ENCODE assay signal across 14 cellular contexts in genomic region chr13:76812206-76812882, GRCh38.
DNase-seq lines count a peak whose midpoint lies in the region; TF ChIP-seq lines count a peak whose summit lies in the region.
"Had no signal": no experiment of that assay in that cellular context is flagged by ENCODE, and none has a peak within 500 bp of the region (broad histone marks: within the 10 kb centered on the region; RNA-seq: fewer than 3 reads in every experiment).

No MANE protein-coding gene starts in this region.

- H3K9me2 ChIP-seq in GM23248 (ENCODE audit: insufficient read depth) = no peaks in the 10 kb centered on the region

- H3K4me3 ChIP-seq in GM23248 (no peak overlapping the region), adipocyte (ENCODE audit: low read length) (peak overlapping the region; percentile 29), right atrium auricular region (no peak overlapping the region), subcutaneous abdominal adipose tissue (ENCODE audit: low read depth in 1 of 5, low read length in 5 of 5) (no peak overlapping the region), Caco-2 (ENCODE audit: low read depth, low read length) (no peak overlapping the region), mesendoderm (ENCODE audit: low read length) (no peak overlapping the region)

- H3K27ac Mint-ChIP-seq in Caco-2 (ENCODE audit: unreplicated experiment) = no peak overlapping the region
- H3K27ac Mint-ChIP-seq: activated CD4-positive, alpha-beta T cell treated with anti-CD3 and anti-CD28 coated beads, Interleukin-2, amount 10 ng/mL, durations not matched to agents 24 days and 14 days; activated T-helper 2 cell treated with anti-CD3 and anti-CD28 coated beads, Interferon-gamma antibody, Interleukin-2, Interleukin-4, amounts not matched to agents 10 μg/mL and 5 μg/mL and 100 μg/mL, durations not matched to agents 14 hours and 24 hours and 36 hours; stimulated activated naive B cell treated with anti-CD40 and anti-IgM and Interleukin-4, amounts not matched to agents 10 μg/mL and 1 μg/mL and 100 μg/mL, for 72 hours had no signal

- no peaks in the 10 kb centered on the region; the same call in 1 of the 2 replicates for H3K27me3 ChIP-seq in GM23248 (replicated peaks; ENCODE audit: insufficient read depth)
- no peaks in the 10 kb centered on the region for H3K27me3 ChIP-seq in adipocyte (replicated peaks; ENCODE audit: control insufficient read depth, insufficient read depth, low read length)
- no peaks in the 10 kb centered on the region for H3K27me3 ChIP-seq in right atrium auricular region
- H3K27me3 ChIP-seq in subcutaneous abdominal adipose tissue (ENCODE audit: control insufficient read depth in 5 of 5, insufficient read depth in 4 of 5, low read length in 5 of 5) = no peaks in the 10 kb centered on the region
- no peaks in the 10 kb centered on the region for H3K27me3 ChIP-seq in Caco-2 (replicated peaks; ENCODE audit: control insufficient read depth, insufficient read depth, low read length)
- H3K27me3 ChIP-seq in mesendoderm (ENCODE audit: insufficient read depth, low read length, poor library complexity) = no peaks in the 10 kb centered on the region

- no peak overlapping the region for H2AFZ ChIP-seq in GM23248

- no peak overlapping the region for H3K4me3 Mint-ChIP-seq in Caco-2 (ENCODE audit: unreplicated experiment)
- H3K4me3 Mint-ChIP-seq: activated CD4-positive, alpha-beta T cell treated with anti-CD3 and anti-CD28 coated beads, Interleukin-2, amount 10 ng/mL, durations not matched to agents 24 days and 14 days; stimulated activated naive B cell treated with anti-CD40 and anti-IgM and Interleukin-4, amounts not matched to agents 10 μg/mL and 1 μg/mL and 100 μg/mL, for 72 hours had no signal

- H3K79me2 ChIP-seq in GM23248 (ENCODE audit: insufficient read depth) (no peaks in the 10 kb centered on the region), mesendoderm (ENCODE audit: control insufficient read depth, insufficient read depth, low read length) (no peaks in the 10 kb centered on the region)

- intact Hi-C loops in Caco-2 (cut with micrococcal nuclease; ENCODE audit: unreplicated experiment) = no loop called here

- TF ChIP-seq CTCF in right atrium auricular region (IDR thresholded peaks at IDR 0.05) = no peak
- TF ChIP-seq CTCF in Caco-2 (IDR thresholded peaks at IDR 0.05; ENCODE audit: insufficient read depth in 1 of 2, low read depth in 1 of 2, low read length in 1 of 2, severe bottlenecking in 1 of 2, unreplicated experiment in 1 of 2) = no peak

- no peak overlapping the region for H2BK120ac ChIP-seq in mesendoderm (ENCODE audit: low read depth, low read length)

- H3K79me1 ChIP-seq in mesendoderm (ENCODE audit: low read length) = no peaks in the 10 kb centered on the region

- H3K27ac ChIP-seq in GM23248 (no peak overlapping the region), right atrium auricular region (peak overlapping the region; percentile 25 to 29), subcutaneous abdominal adipose tissue (ENCODE audit: low read depth, low read length) (peak overlapping the region; percentile 16), mesendoderm (ENCODE audit: low read depth, low read length) (no peak overlapping the region)

- no peak overlapping the region for H2BK15ac ChIP-seq in mesendoderm (replicated peaks; ENCODE audit: low read depth)

- no peak overlapping the region for H3K9ac ChIP-seq in GM23248
- H3K9ac ChIP-seq in adipocyte (ENCODE audit: low read length) = peak overlapping the region; percentile 46
- H3K9ac ChIP-seq in subcutaneous abdominal adipose tissue (ENCODE audit: low read length in 5 of 5) = no peak overlapping the region
- H3K9ac ChIP-seq in mesendoderm (ENCODE audit: low read length) = no peak overlapping the region

- DNase-seq in GM23248 (peak; percentile 71), adipocyte (ENCODE audit: low read depth) (peak; percentile 75), right atrium auricular region (ENCODE audit: low spot score) (no peak), Caco-2 (no peak), 8988T (no peak), mesendoderm (no peak)
- no peak for DNase-seq in activated CD4-positive, alpha-beta T cell treated with anti-CD3 and anti-CD28 coated beads for 48 hours
- DNase-seq: activated CD4-positive, alpha-beta T cell treated with anti-CD3 and anti-CD28 coated beads, Interleukin-2, amount 10 ng/mL, durations not matched to agents 24 days and 14 days; H7; NCI-H1048; stimulated activated CD4-positive, alpha-beta T cell treated with anti-CD3 and anti-CD28 coated beads, Interleukin-1b, Interleukin-23, amount 100 ng/mL, for 48 hours; stimulated activated naive B cell treated with anti-CD40 and anti-IgM and Interleukin-4, amounts not matched to agents 10 μg/mL and 1 μg/mL and 100 μg/mL, for 72 hours had no signal

- H3K4me2 ChIP-seq in GM23248 (ENCODE audit: unreplicated experiment) = no peak overlapping the region
- H3K4me2 ChIP-seq in mesendoderm (ENCODE audit: low read length) = no peak overlapping the region

- in situ Hi-C loops in GM23248 (cut with MboI) = no loop called here

- CTCF ChIA-PET in Caco-2 (lab: Charles Lee) = no interaction called here

- H3K56ac ChIP-seq in mesendoderm (ENCODE audit: low read length) = no peak overlapping the region

- H3K4me1 ChIP-seq in GM23248 (ENCODE audit: insufficient read depth) = peaks cover 11% of the 10 kb centered on the region; the same call in 1 of the 2 replicates
- peaks cover 38% of the 10 kb centered on the region for H3K4me1 ChIP-seq in adipocyte (ENCODE audit: control insufficient read depth, insufficient read depth, low read length)
- peaks cover 0 to 29% of the 10 kb centered on the region in 2 donors for H3K4me1 ChIP-seq in right atrium auricular region
- peaks cover 5 to 34% (median 28%) of the 10 kb centered on the region in 5 donors for H3K4me1 ChIP-seq in subcutaneous abdominal adipose tissue (ENCODE audit: control insufficient read depth in 5 of 5, insufficient read depth in 5 of 5, low read length in 5 of 5)
- no peaks in the 10 kb centered on the region for H3K4me1 ChIP-seq in Caco-2
- no peaks in the 10 kb centered on the region for H3K4me1 ChIP-seq in mesendoderm (ENCODE audit: control insufficient read depth, low read depth, low read length)

- no TSS peak for BruUV-seq in Caco-2 (replicated peaks; lab: Mats Ljungman, UMichigan)

- POLR2A ChIA-PET in Caco-2 (lab: Charles Lee) = no interaction called here

- H4K5ac ChIP-seq in mesendoderm (ENCODE audit: low read length) = no peak overlapping the region

- peaks cover 24% of the 10 kb centered on the region for H3K9me3 Mint-ChIP-seq in Caco-2 (ENCODE audit: unreplicated experiment)

- H3K9me3 ChIP-seq in GM23248 (ENCODE audit: low read depth) (no peaks in the 10 kb centered on the region), adipocyte (ENCODE audit: control insufficient read depth, low read length) (no peaks in the 10 kb centered on the region), right atrium auricular region (no peaks in the 10 kb centered on the region), subcutaneous abdominal adipose tissue (ENCODE audit: control insufficient read depth in 5 of 5, low read length in 5 of 5) (no peaks in the 10 kb centered on the region), Caco-2 (0 out of 2 replicates have a peak, but pooled peaks cover 3% of the 10 kb centered on the region)

- H3K4me1 Mint-ChIP-seq in Caco-2 (ENCODE audit: low read depth, unreplicated experiment) = no peaks in the 10 kb centered on the region
- H3K4me1 Mint-ChIP-seq: stimulated activated naive B cell treated with anti-CD40 and anti-IgM and Interleukin-4, amounts not matched to agents 10 μg/mL and 1 μg/mL and 100 μg/mL, for 72 hours had no signal

- peaks cover 6% of the 10 kb centered on the region for H3K27me3 Mint-ChIP-seq in Caco-2 (ENCODE audit: insufficient read depth, unreplicated experiment)

- peaks cover 6% of the 10 kb centered on the region; the same call in 1 of the 2 replicates for H3F3A ChIP-seq in GM23248 (ENCODE audit: insufficient read depth)

- H3K36me3 Mint-ChIP-seq in Caco-2 (ENCODE audit: insufficient read depth, unreplicated experiment) = no peaks in the 10 kb centered on the region
- H3K36me3 Mint-ChIP-seq: stimulated activated naive B cell treated with anti-CD40 and anti-IgM and Interleukin-4, amounts not matched to agents 10 μg/mL and 1 μg/mL and 100 μg/mL, for 72 hours had no signal

- H3K18ac ChIP-seq in mesendoderm (ENCODE audit: low read length) = no peak overlapping the region

- H2BK5ac ChIP-seq in mesendoderm (ENCODE audit: low read length) = no peak overlapping the region

- H3K36me3 ChIP-seq in GM23248 (ENCODE audit: low read depth) = no peaks in the 10 kb centered on the region
- H3K36me3 ChIP-seq in adipocyte (ENCODE audit: control insufficient read depth, insufficient read depth, low read length, severe bottlenecking) = no peaks in the 10 kb centered on the region
- H3K36me3 ChIP-seq in right atrium auricular region = no peaks in the 10 kb centered on the region
- H3K36me3 ChIP-seq in subcutaneous abdominal adipose tissue (ENCODE audit: control insufficient read depth in 5 of 5, insufficient read depth in 5 of 5, low read length in 5 of 5) = no peaks in the 10 kb centered on the region
- H3K36me3 ChIP-seq in Caco-2 (ENCODE audit: control insufficient read depth, insufficient read depth, low read length) = no peaks in the 10 kb centered on the region
- H3K36me3 ChIP-seq in mesendoderm (ENCODE audit: control insufficient read depth, insufficient read depth, low read length) = no peaks in the 10 kb centered on the region

- no peak overlapping the region for H2AK5ac ChIP-seq in mesendoderm (ENCODE audit: low read length)

- no peak overlapping the region for H3K23ac ChIP-seq in mesendoderm (ENCODE audit: low read length)

- H3K4ac ChIP-seq in mesendoderm (ENCODE audit: low read depth, low read length) = no peak overlapping the region

- no peaks in the 10 kb centered on the region for H4K20me1 ChIP-seq in GM23248 (ENCODE audit: insufficient read depth)

- H4K8ac ChIP-seq in mesendoderm (ENCODE audit: low read depth, low read length) = no peak overlapping the region

- 2 to 8% methylated on average over 3 of the region's 3 CpGs for WGBS in GM23248 (ENCODE audit: low coverage in 1 of 2, low lambda C conversion rate in 2 of 2, missing lambda C conversion rate in 2 of 2), 2 experiments
- WGBS in mesendoderm (ENCODE audit: extremely low coverage, insufficient coverage, low lambda C conversion rate) = no CpG with 5 or more reads among the region's 3 CpGs

Comparison
In these comparisons a context has a peak if more than half of its experiments do, and no peak if none do; other contexts are left out.
1. DNase-seq: peak in GM23248 (single experiment) and adipocyte (single experiment); none in right atrium auricular region (single experiment), Caco-2 (0 of 2), activated CD4-positive, alpha-beta T cell treated with anti-CD3 and anti-CD28 coated beads for 48 hours (single experiment), 8988T (single experiment) and mesendoderm (single experiment).
2. H3K27ac ChIP-seq: peak in right atrium auricular region (2 of 2) and subcutaneous abdominal adipose tissue (single experiment); none in GM23248 (single experiment) and mesendoderm (single experiment).